12 cellular contexts compared by ENCODE assay signal in the genomic region with DNA sequence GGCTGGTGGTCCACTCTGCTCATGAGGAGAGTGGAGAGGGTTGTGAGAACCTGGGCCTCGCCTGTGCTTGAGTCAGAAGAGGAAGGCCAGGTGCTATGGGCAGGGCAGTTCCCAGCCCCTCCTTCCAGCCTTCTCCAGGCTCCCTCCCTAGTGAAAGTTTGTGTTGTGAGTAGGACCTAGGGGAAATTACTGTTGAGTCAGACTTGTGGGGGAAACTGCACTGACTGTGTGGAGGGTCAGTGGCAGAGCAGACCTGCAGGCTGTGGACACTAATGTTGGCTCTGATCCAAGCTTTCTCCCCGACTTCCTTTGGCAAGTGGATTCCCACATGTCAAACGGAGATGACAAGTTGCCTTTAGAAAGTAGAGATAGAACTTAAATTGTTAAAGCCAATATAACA.
DNase-seq lines count a peak whose midpoint lies in the region; ATAC-seq, FAIRE-seq and TF ChIP-seq lines count a peak whose summit lies in the region.
"Had no signal": no experiment of that assay in that cellular context is flagged by ENCODE, and none has a peak within 500 bp of the region (broad histone marks: within the 10 kb centered on the region; RNA-seq: fewer than 3 reads in every experiment).

No MANE protein-coding gene starts in this region.

- intact Hi-C loops in left ventricle myocardium inferior (cut with micrococcal nuclease) = loop anchor here (5.0 kb wide), 1 partner anchor 100 kb away; a partner anchor contains a TSS
- intact Hi-C loops in Right ventricle myocardium inferior (cut with DNase I) = no loop called here
- intact Hi-C loops in body of pancreas (cut with DNase I) = no loop called here
- intact Hi-C loops in kidney (cut with DNase I) = no loop called here
- intact Hi-C loops in upper lobe of right lung (cut with DNase I) = no loop called here

- TF ChIP-seq POLR2A in body of pancreas (IDR thresholded peaks at IDR 0.05) = peak in 1 of 3 donors; percentile 24

- H3K4me3 ChIP-seq in left ventricle myocardium inferior = no peak overlapping the region
- no peak overlapping the region for H3K4me3 ChIP-seq in body of pancreas
- H3K4me3 ChIP-seq in kidney (ENCODE audit: low read length in 2 of 2) = no peak overlapping the region
- H3K4me3 ChIP-seq in upper lobe of right lung = no peak overlapping the region

- peak overlapping the region; percentile 62 for H3K27ac ChIP-seq in left ventricle myocardium inferior (replicated peaks)
- H3K27ac ChIP-seq in body of pancreas = peak overlapping the region; percentile 49 to 82 (median 79)
- H3K27ac ChIP-seq in kidney (ENCODE audit: low read depth in 2 of 2, low read length in 2 of 2) = peak overlapping the region in 1 of 2 donors; percentile 44
- no peak overlapping the region for H3K27ac ChIP-seq in upper lobe of right lung

- ATAC-seq in Right ventricle myocardium inferior (no peak), body of pancreas (peak; percentile 25), upper lobe of right lung (peak; percentile 33)

- H3K4me1 ChIP-seq in left ventricle myocardium inferior (peaks cover 89% of the 10 kb centered on the region), body of pancreas (peaks cover 71% of the 10 kb centered on the region), kidney (ENCODE audit: control insufficient read depth in 1 of 2, insufficient read depth in 1 of 2, low read depth in 1 of 2, low read length in 2 of 2) (peaks cover 21 to 43% of the 10 kb centered on the region in 2 donors), upper lobe of right lung (peaks cover 35% of the 10 kb centered on the region)

- in situ Hi-C loops in KBM-7 (cut with MboI; ENCODE audit: low pct_unique_long_range_greater_than_20kb, low sequenced_read_pairs) = no loop called here

- H3K27me3 ChIP-seq in left ventricle myocardium inferior (ENCODE audit: low read depth) (no peaks in the 10 kb centered on the region), body of pancreas (no peaks in the 10 kb centered on the region), upper lobe of right lung (no peaks in the 10 kb centered on the region)

- H3K36me3 ChIP-seq in left ventricle myocardium inferior (no peaks in the 10 kb centered on the region), body of pancreas (replicated peaks in 1 of 2; ENCODE audit: insufficient read depth in 1 of 2, low read depth in 2 of 2) (no peaks in the 10 kb centered on the region), kidney (ENCODE audit: control insufficient read depth in 1 of 2, insufficient read depth in 2 of 2, low read length in 2 of 2) (no peaks in the 10 kb centered on the region), upper lobe of right lung (no peaks in the 10 kb centered on the region)

- H3K9ac ChIP-seq in kidney (ENCODE audit: low read length in 2 of 2) = no peak overlapping the region

- no peak for FAIRE-seq in kidney (lab: Jason Lieb, UNC)
- FAIRE-seq: frontal cortex had no signal

- WGBS in body of pancreas, 2 donors = 27 to 35% methylated on average over 3 of the region's 3 CpGs

- TF ChIP-seq CTCF in left ventricle myocardium inferior (IDR thresholded peaks at IDR 0.05; ENCODE audit: borderline replicate concordance) (no peak), body of pancreas (IDR thresholded peaks at IDR 0.05) (no peak), kidney (IDR thresholded peaks at IDR 0.05; ENCODE audit: borderline replicate concordance, extremely low read depth, insufficient read depth) (no peak), upper lobe of right lung (IDR thresholded peaks at IDR 0.05) (no peak)

- DNase-seq in left ventricle myocardium inferior (no peak), Right ventricle myocardium inferior (ENCODE audit: missing footprints) (no peak), body of pancreas (peak; percentile 58 to 81 (median 78)), kidney (peak; percentile 83), upper lobe of right lung (no peak), T1000 (lab: John Stamatoyannopoulos, UW) (no peak), KBM-7 (no peak), NCI-H2107 treated with DMSO at 0.1 percent for 48 hours (lab: John Stamatoyannopoulos, UW; ENCODE audit: unreplicated experiment) (no peak)
- DNase-seq: NCI-H345; stimulated activated naive CD4-positive, alpha-beta T cell; T-helper 2 cell had no signal

- no peaks in the 10 kb centered on the region for H3K9me3 ChIP-seq in left ventricle myocardium inferior (replicated peaks)
- H3K9me3 ChIP-seq in body of pancreas = no peaks in the 10 kb centered on the region
- no peaks in the 10 kb centered on the region for H3K9me3 ChIP-seq in kidney (ENCODE audit: control insufficient read depth in 1 of 2, low read length in 2 of 2)
- H3K9me3 ChIP-seq in upper lobe of right lung = no peaks in the 10 kb centered on the region

Comparison
In these comparisons a context has a peak if more than half of its experiments do, and no peak if none do; other contexts are left out.
1. DNase-seq: peak in body of pancreas (4 of 4) and kidney (single experiment); none in left ventricle myocardium inferior (single experiment), Right ventricle myocardium inferior (single experiment), upper lobe of right lung (single experiment), T1000 (single experiment), KBM-7 (single experiment) and NCI-H2107 treated with DMSO at 0.1 percent for 48 hours (single experiment).